In genomic region chr12:131084341-131085011, GRCh38 we compare ENCODE assay signal across 29 cellular contexts.
A peak's percentile ranks its signal among the peaks of the same experiment; 100 is the strongest.
DNase-seq lines count a peak whose midpoint lies in the region; ATAC-seq and TF ChIP-seq lines count a peak whose summit lies in the region.
"Had no signal": no experiment of that assay in that cellular context is flagged by ENCODE, and none has a peak within 500 bp of the region (broad histone marks: within the 10 kb centered on the region; RNA-seq: fewer than 3 reads in every experiment).

No MANE protein-coding gene starts in this region.

- no peak for TF ChIP-seq EP300 in ovary (IDR thresholded peaks at IDR 0.05)

- no peak overlapping the region for H4K5ac ChIP-seq in IMR-90 (ENCODE audit: low read depth, low read length)

- no peak for TF ChIP-seq RAD21 in IMR-90 (IDR thresholded peaks at IDR 0.05; ENCODE audit: low read length)

- no peak overlapping the region for H2BK120ac ChIP-seq in IMR-90 (ENCODE audit: low read depth, low read length)

- H3K56ac ChIP-seq in IMR-90 (ENCODE audit: extremely low read depth, insufficient read depth, low read length): no peak overlapping the region

- H3K27me3 ChIP-seq in BE2C (no peaks in the 10 kb centered on the region; the same call in 1 of the 2 replicates), IMR-90 (ENCODE audit: control insufficient read depth, insufficient read depth, low read length) (no peaks in the 10 kb centered on the region), endodermal cell (ENCODE audit: control insufficient read depth, insufficient read depth, low read length, poor library complexity, severe bottlenecking) (no peaks in the 10 kb centered on the region), ovary (no peaks in the 10 kb centered on the region)
- H3K27me3 ChIP-seq: ascending aorta, heart left ventricle, stomach had no signal

- H2AFZ ChIP-seq in IMR-90 (replicated peaks; ENCODE audit: low read length, poor library complexity): peak overlapping the region; percentile 63
- H2AFZ ChIP-seq: parathyroid adenoma had no signal

- H3K9me3 ChIP-seq in BE2C (no peaks in the 10 kb centered on the region), IMR-90 (ENCODE audit: control insufficient read depth, insufficient read depth, low read length) (peaks cover 36% of the 10 kb centered on the region), endodermal cell (ENCODE audit: control insufficient read depth, low read length) (no peaks in the 10 kb centered on the region), ovary (no peaks in the 10 kb centered on the region)
- H3K9me3 ChIP-seq: stomach had no signal

- H3K36me3 Mint-ChIP-seq in endodermal cell (ENCODE audit: low read depth) (no peaks in the 10 kb centered on the region), progenitor cell of endocrine pancreas (ENCODE audit: insufficient read depth) (no peaks in the 10 kb centered on the region)
- no peaks in the 10 kb centered on the region for H3K36me3 Mint-ChIP-seq in activated naive CD8-positive, alpha-beta T cell treated with anti-CD3 and anti-CD28 coated beads for 36 hours
- H3K36me3 Mint-ChIP-seq: activated naive CD8-positive, alpha-beta T cell; IgD-negative memory B cell; natural killer cell had no signal

- no peak overlapping the region for H3K4me3 Mint-ChIP-seq in endodermal cell
- no peak overlapping the region for H3K4me3 Mint-ChIP-seq in activated naive CD8-positive, alpha-beta T cell treated with anti-CD3 and anti-CD28 coated beads for 36 hours
- no peak overlapping the region for H3K4me3 Mint-ChIP-seq in progenitor cell of endocrine pancreas (ENCODE audit: low read depth)
- H3K4me3 Mint-ChIP-seq: activated naive CD8-positive, alpha-beta T cell; IgD-negative memory B cell; natural killer cell; T-helper 17 cell had no signal

- no TSS peak for BruUV-seq in IMR-90 (replicated peaks; lab: Mats Ljungman, UMichigan)

- no peaks in the 10 kb centered on the region for H3K27me3 Mint-ChIP-seq in endodermal cell (ENCODE audit: insufficient read depth)
- H3K27me3 Mint-ChIP-seq in activated naive CD8-positive, alpha-beta T cell treated with anti-CD3 and anti-CD28 coated beads for 36 hours: no peaks in the 10 kb centered on the region
- H3K27me3 Mint-ChIP-seq in progenitor cell of endocrine pancreas: peaks cover 5% of the 10 kb centered on the region
- H3K27me3 Mint-ChIP-seq: activated naive CD8-positive, alpha-beta T cell had no signal

- dilution Hi-C loops in IMR-90 (cut with HindIII; ENCODE audit: low sequenced_read_pairs, unreplicated experiment): no loop called here

- no peaks in the 10 kb centered on the region for H3K4me1 ChIP-seq in BE2C
- H3K4me1 ChIP-seq in IMR-90 (ENCODE audit: control insufficient read depth, insufficient read depth, low read length): no peaks in the 10 kb centered on the region
- no peaks in the 10 kb centered on the region for H3K4me1 ChIP-seq in endodermal cell (ENCODE audit: control insufficient read depth, insufficient read depth, low read length)
- no peaks in the 10 kb centered on the region for H3K4me1 ChIP-seq in ovary (ENCODE audit: insufficient read depth)
- H3K4me1 ChIP-seq: ascending aorta, parathyroid adenoma, stomach had no signal

- H3K4me2 ChIP-seq in IMR-90 (ENCODE audit: low read depth, low read length): no peak overlapping the region
- H3K4me2 ChIP-seq: BLaER1, SK-N-SH had no signal

- H3K9me3 Mint-ChIP-seq in endodermal cell (peaks cover 6% of the 10 kb centered on the region), progenitor cell of endocrine pancreas (ENCODE audit: low read depth) (no peaks in the 10 kb centered on the region)
- no peaks in the 10 kb centered on the region for H3K9me3 Mint-ChIP-seq in activated naive CD8-positive, alpha-beta T cell treated with anti-CD3 and anti-CD28 coated beads for 36 hours
- H3K9me3 Mint-ChIP-seq: IgD-negative memory B cell, natural killer cell had no signal

- H4K91ac ChIP-seq in IMR-90 (ENCODE audit: insufficient read depth, low read depth, low read length): no peak overlapping the region

- no peak overlapping the region for H3K14ac ChIP-seq in IMR-90 (replicated peaks; ENCODE audit: low read depth, low read length)

- no peaks in the 10 kb centered on the region for H4K20me1 ChIP-seq in IMR-90 (ENCODE audit: insufficient read depth, low read length)
- H4K20me1 ChIP-seq: BLaER1 had no signal

- H4K8ac ChIP-seq in IMR-90 (ENCODE audit: low read depth in 2 of 2, low read length in 2 of 2): no peak overlapping the region

- H3K4me3 ChIP-seq in BE2C (ENCODE audit: low read depth, low read length): no peak overlapping the region
- no peak overlapping the region for H3K4me3 ChIP-seq in IMR-90 (ENCODE audit: insufficient read depth, low read depth, low read length)
- no peak overlapping the region for H3K4me3 ChIP-seq in endodermal cell (ENCODE audit: low read length)
- no peak overlapping the region for H3K4me3 ChIP-seq in ovary
- H3K4me3 ChIP-seq: ascending aorta, BLaER1, heart left ventricle, stomach had no signal

- TF ChIP-seq POLR2A in IMR-90 (IDR thresholded peaks at IDR 0.05; ENCODE audit: low read depth, low read length) (no peak), ovary (IDR thresholded peaks at IDR 0.05) (no peak)

- H2BK5ac ChIP-seq in IMR-90 (ENCODE audit: low read depth, low read length, poor library complexity, severe bottlenecking): no peak overlapping the region

- WGBS in IMR-90 (ENCODE audit: extremely low coverage in 2 of 2, insufficient read length in 1 of 2), 2 experiments: 82% methylated on average over 14 of the region's 28 CpGs; no CpG with 5 or more reads in 1 of the 2 experiments
- 89 to 94% methylated on average over 20 to 28 of the region's 28 CpGs for WGBS in endodermal cell (ENCODE audit: insufficient coverage in 1 of 2, insufficient read length in 1 of 2), 2 experiments
- WGBS in ovary, 3 donors: 88 to 92% (median 90%) methylated on average over 28 of the region's 28 CpGs

- no peak overlapping the region for H2AK5ac ChIP-seq in IMR-90 (ENCODE audit: low read depth, low read length)

- H3K79me1 ChIP-seq in IMR-90 (ENCODE audit: low read depth in 1 of 2, low read length in 2 of 2): no peaks in the 10 kb centered on the region

- CTCF ChIA-PET in IMR-90 (lab: Yijun Ruan, JAX): no interaction called here

- DNase-seq in BE2C (peak; percentile 6), IMR-90 (no peak), endodermal cell (peak; percentile 39), ovary (peak in 4 of 5 donors; percentile 6 to 12 (median 8)), progenitor cell of endocrine pancreas (ENCODE audit: low spot score, unreplicated experiment) (no peak)
- no peak for DNase-seq in activated naive CD8-positive, alpha-beta T cell treated with anti-CD3 and anti-CD28 coated beads for 36 hours
- DNase-seq: ACHN; activated CD4-positive, alpha-beta T cell treated with anti-CD3 and anti-CD28 coated beads for 4 hours; central memory CD4-positive, alpha-beta T cell; COR-L47; erythroblast; midbrain; natural killer cell; NCI-H1092 treated with DMSO at 0.1 percent for 48 hours; NCI-H2029; NCI-H2227 treated with DMSO at 0.1 percent for 48 hours; NCI-H748 treated with DMSO at 0.1 percent for 48 hours; SK-N-SH; stimulated activated CD4-positive, alpha-beta T cell treated with anti-CD3 and anti-CD28 coated beads, Interleukin-15, amount 100 ng/mL, for 24 hours; T-helper 17 cell; trophoblast cell had no signal

- H3K18ac ChIP-seq in IMR-90 (ENCODE audit: low read depth, low read length): no peak overlapping the region

- H3K27ac Mint-ChIP-seq in endodermal cell: no peak overlapping the region
- H3K27ac Mint-ChIP-seq in activated naive CD8-positive, alpha-beta T cell treated with anti-CD3 and anti-CD28 coated beads for 36 hours: no peak overlapping the region
- no peak overlapping the region for H3K27ac Mint-ChIP-seq in progenitor cell of endocrine pancreas
- H3K27ac Mint-ChIP-seq: activated naive CD8-positive, alpha-beta T cell; natural killer cell; T-helper 17 cell had no signal

- ATAC-seq in IMR-90 (ENCODE audit: low read depth) (no peak), GM21381 (IDR thresholded peaks at IDR 0.05; ENCODE audit: unreplicated experiment) (no peak)
- ATAC-seq: natural killer cell, T-helper 17 cell had no signal

- no peak overlapping the region for H3K9ac ChIP-seq in IMR-90 (ENCODE audit: low read depth, low read length)
- H3K9ac ChIP-seq in endodermal cell (ENCODE audit: extremely low read depth, low read length, poor library complexity, severe bottlenecking): no peak overlapping the region
- H3K9ac ChIP-seq: BLaER1, parathyroid adenoma, SK-N-SH had no signal

- in situ Hi-C loops in IMR-90 (cut with MboI; ENCODE audit: low sequenced_read_pairs): no loop called here

- H2BK15ac ChIP-seq in IMR-90 (ENCODE audit: low read depth, low read length): no peak overlapping the region

- H3K36me3 ChIP-seq in BE2C (no peaks in the 10 kb centered on the region), IMR-90 (ENCODE audit: control insufficient read depth, insufficient read depth, low read length) (no peaks in the 10 kb centered on the region), endodermal cell (ENCODE audit: control insufficient read depth, insufficient read depth, low read length) (no peaks in the 10 kb centered on the region), ovary (no peaks in the 10 kb centered on the region)
- H3K36me3 ChIP-seq: ascending aorta had no signal

- no peak overlapping the region for H3K4ac ChIP-seq in IMR-90 (ENCODE audit: low read depth, low read length)

- H2BK20ac ChIP-seq in IMR-90 (ENCODE audit: low read depth, low read length): no peak overlapping the region

- POLR2A ChIA-PET in IMR-90 (lab: Charles Lee; ENCODE audit: unreplicated experiment): no interaction called here

- H3K23ac ChIP-seq in IMR-90 (ENCODE audit: low read depth, low read length): no peak overlapping the region

- TF ChIP-seq CTCF in BE2C (IDR thresholded peaks at IDR 0.05; ENCODE audit: low read depth, low read length) (no peak), IMR-90 (conservative IDR thresholded peaks at IDR 0.05; ENCODE audit: low read depth, low read length) (no peak), endodermal cell (conservative IDR thresholded peaks at IDR 0.05) (no peak), ovary (IDR thresholded peaks at IDR 0.05) (no peak), progenitor cell of endocrine pancreas (IDR thresholded peaks at IDR 0.05; ENCODE audit: unreplicated experiment) (no peak)

- no peaks in the 10 kb centered on the region for H3K9me1 ChIP-seq in IMR-90 (ENCODE audit: insufficient read depth, low read length)

- H3K27ac ChIP-seq in IMR-90 (ENCODE audit: insufficient read depth, low read length): no peak overlapping the region
- no peak overlapping the region for H3K27ac ChIP-seq in endodermal cell (ENCODE audit: low read depth, low read length)
- no peak overlapping the region for H3K27ac ChIP-seq in ovary
- H3K27ac ChIP-seq: ascending aorta, BLaER1, parathyroid adenoma, stomach had no signal

- intact Hi-C loops in IMR-90 (cut with micrococcal nuclease): no loop called here
- intact Hi-C loops in ovary (cut with DNase I): no loop called here

- H3K4me1 Mint-ChIP-seq in endodermal cell (no peaks in the 10 kb centered on the region), progenitor cell of endocrine pancreas (ENCODE audit: low read depth) (no peaks in the 10 kb centered on the region)
- H3K4me1 Mint-ChIP-seq in activated naive CD8-positive, alpha-beta T cell treated with anti-CD3 and anti-CD28 coated beads for 36 hours: no peaks in the 10 kb centered on the region
- H3K4me1 Mint-ChIP-seq: IgD-negative memory B cell, natural killer cell, T-helper 17 cell had no signal

- no peak overlapping the region for H2AK9ac ChIP-seq in IMR-90 (replicated peaks; ENCODE audit: low read depth, low read length, poor library complexity)

TF ChIP-seq in IMR-90, 13 proteins besides CTCF, POLR2A, EP300 and RAD21 (continues in another document):
- no peak for TF ChIP-seq CHD1 (IDR thresholded peaks at IDR 0.05; ENCODE audit: low read depth, low read length)

Comparison
In these comparisons a context has a peak if more than half of its experiments do, and no peak if none do; other contexts are left out.
1. DNase-seq: peak in BE2C (single experiment), endodermal cell (single experiment) and ovary (4 of 5); none in IMR-90 (single experiment), activated naive CD8-positive, alpha-beta T cell treated with anti-CD3 and anti-CD28 coated beads for 36 hours (single experiment) and progenitor cell of endocrine pancreas (single experiment).